Comparison of ENCODE assay signal across 8 cellular contexts in genomic region chr7:149854611-149855367, GRCh38. TPM values are rescaled to one million over a fixed set of nuclear protein-coding genes. Genes with fewer than 3 reads are reported as not detected.
DNase-seq lines count a peak whose midpoint lies in the region; ATAC-seq and TF ChIP-seq lines count a peak whose summit lies in the region.

No MANE protein-coding gene starts in this region.

- intact Hi-C loops in prostate gland (cut with DNase I) = no loop called here

- peak overlapping the region in 1 of 2 donors; percentile 29 for H3K27ac ChIP-seq in prostate gland

- H3K4me3 ChIP-seq in fibroblast of pulmonary artery (replicated peaks; ENCODE audit: low read depth, low read length) (no peak overlapping the region), prostate gland (no peak overlapping the region)

- no peak for ATAC-seq in GM19328 (IDR thresholded peaks at IDR 0.05; ENCODE audit: unreplicated experiment)

- no peak for TF ChIP-seq POLR2A in prostate gland (IDR thresholded peaks at IDR 0.05)

- H3K4me1 ChIP-seq in prostate gland (replicated peaks) = no peaks in the 10 kb centered on the region

- DNase-seq in COR-L47 (lab: John Stamatoyannopoulos, UW) (peak; percentile 95), LHCN-M2 (ENCODE audit: low read depth) (peak; percentile 23), SHP77 (lab: John Stamatoyannopoulos, UW) (peak; percentile 68 to 82), fibroblast of pulmonary artery (ENCODE audit: low read depth) (peak; percentile 36), prostate gland (ENCODE audit: low spot score) (peak; percentile 79), germinal center (ENCODE audit: low spot score) (no peak)
- no peak for DNase-seq in stimulated activated CD8-positive, alpha-beta memory T cell treated with anti-CD3 and anti-CD28 coated beads, Interleukin-4, amount 100 ng/mL, for 48 hours

- 39% methylated on average over 12 of the region's 13 CpGs for WGBS in prostate gland

- no peaks in the 10 kb centered on the region for H3K36me3 ChIP-seq in prostate gland

- no peaks in the 10 kb centered on the region for H3K27me3 ChIP-seq in prostate gland (replicated peaks; ENCODE audit: insufficient read depth)

- H3K9me3 ChIP-seq in prostate gland = no peaks in the 10 kb centered on the region

- TF ChIP-seq CTCF in fibroblast of pulmonary artery (IDR thresholded peaks at IDR 0.05; ENCODE audit: low read length, missing control alignments) (no peak), prostate gland (IDR thresholded peaks at IDR 0.05) (no peak)

RNA-seq across cellular contexts. Expression of gene ZNF862, which starts 16.6 kb away (rescaled TPM):
- total RNA-seq in LHCN-M2 (2014; rRNA removed) (3.0 and 11.8 TPM in 2 replicates), prostate gland (10 to 100 TPM; 19.8 to 25.4 TPM)
- polyA plus RNA-seq in LHCN-M2 (2012) = 5.9 TPM

RNA-seq across cellular contexts. Expression of gene ATP6V0E2, which starts 19.0 kb away (rescaled TPM):
- 3.8 and 6.9 TPM in 2 replicates for total RNA-seq in LHCN-M2 (2014; rRNA removed)
- polyA plus RNA-seq in LHCN-M2 (2012) = 9.5 TPM
- total RNA-seq in prostate gland = 10 to 100 TPM; 67.3 to 95.3 TPM

Comparison
In these comparisons a context has a peak if more than half of its experiments do, and no peak if none do; other contexts are left out.
1. DNase-seq: peak in COR-L47 (single experiment), LHCN-M2 (single experiment), SHP77 (2 of 2), fibroblast of pulmonary artery (single experiment) and prostate gland (single experiment); none in stimulated activated CD8-positive, alpha-beta memory T cell treated with anti-CD3 and anti-CD28 coated beads, Interleukin-4, amount 100 ng/mL, for 48 hours (single experiment) and germinal center (single experiment).